Comparison of ENCODE assay signal across 3 cellular contexts in genomic region chrX:48181882-48182281, GRCh38. TPM values are rescaled to one million over a fixed set of nuclear protein-coding genes. Genes with fewer than 3 reads are reported as not detected.
"Had no signal": no experiment of that assay in that cellular context is flagged by ENCODE, and none has a peak within 500 bp of the region (broad histone marks: within the 10 kb centered on the region; RNA-seq: fewer than 3 reads in every experiment).

No MANE protein-coding gene starts in this region.

RNA-seq across cellular contexts. Expression of gene SSX5, which starts 14.7 kb away (rescaled TPM):
- total RNA-seq: H9, HT-29, IMR-90 had no signal
- polyA plus RNA-seq: IMR-90 had no signal

RNA-seq across cellular contexts. Expression of gene SPACA5B, which starts 51.5 kb away (rescaled TPM):
- total RNA-seq: H9, HT-29, IMR-90 had no signal
- polyA plus RNA-seq: IMR-90 had no signal
